In the genomic region with DNA sequence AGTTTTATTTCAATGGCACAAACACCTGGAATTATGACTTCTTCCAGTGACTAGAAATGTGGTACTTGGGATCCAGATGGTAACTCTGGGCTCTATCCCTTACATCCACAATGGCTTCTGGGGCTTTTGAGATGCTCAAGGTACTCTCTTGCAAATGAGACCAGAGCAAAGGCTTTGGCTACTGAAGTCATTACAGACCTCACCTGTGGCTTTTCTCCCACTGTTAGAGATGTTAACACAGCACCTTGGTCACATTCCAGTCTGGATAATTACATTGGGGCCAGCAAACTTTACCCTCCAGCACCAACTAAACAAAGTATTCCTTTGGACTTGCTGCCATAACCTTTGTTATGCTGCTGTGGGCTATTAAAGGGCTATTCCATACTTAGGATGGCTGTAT, we compare ENCODE assay signal across 6 cellular contexts. TPM values are rescaled to one million over a fixed set of nuclear protein-coding genes. Genes with fewer than 3 reads are reported as not detected.
"Had no signal": no experiment of that assay in that cellular context is flagged by ENCODE, and none has a peak within 500 bp of the region (broad histone marks: within the 10 kb centered on the region; RNA-seq: fewer than 3 reads in every experiment).

No MANE protein-coding gene starts in this region.

- H3K9me3 ChIP-seq: HAP-1 had no signal

- H3K4me3 ChIP-seq: HAP-1, K562 had no signal

- H3K36me3 ChIP-seq: HAP-1 had no signal

- DNase-seq: GOT3, IMR-90, KG1 had no signal

- ATAC-seq: HCT116, K562 had no signal

RNA-seq across cellular contexts. Expression of gene ENOX1, which starts 6.1 kb away (rescaled TPM):
- total RNA-seq: K562 had no signal
- polyA plus RNA-seq: K562 had no signal
